27 cellular contexts compared by ENCODE assay signal in genomic region chr13:91580749-91581148, GRCh38.
"Had no signal": no experiment of that assay in that cellular context is flagged by ENCODE, and none has a peak within 500 bp of the region (broad histone marks: within the 10 kb centered on the region; RNA-seq: fewer than 3 reads in every experiment).

No MANE protein-coding gene starts in this region.

- ATAC-seq: effector memory CD8-positive, alpha-beta T cell; esophagus mucosa; foreskin keratinocyte; gastrocnemius medialis; gastroesophageal sphincter; heart left ventricle; heart right ventricle had no signal

- H3K4me1 ChIP-seq: colonic mucosa, esophagus muscularis mucosa, esophagus squamous epithelium, foreskin keratinocyte, gastrocnemius medialis, gastroesophageal sphincter, heart left ventricle, heart right ventricle had no signal

- H3K27ac ChIP-seq: colonic mucosa, coronary artery, dorsolateral prefrontal cortex, epithelial cell of prostate, esophagus muscularis mucosa, esophagus squamous epithelium, foreskin keratinocyte, gastrocnemius medialis, gastroesophageal sphincter, heart left ventricle, heart right ventricle had no signal

- H3K27me3 ChIP-seq: colonic mucosa, dorsolateral prefrontal cortex, esophagus muscularis mucosa, esophagus squamous epithelium, foreskin keratinocyte, gastrocnemius medialis, gastroesophageal sphincter, heart left ventricle, heart right ventricle had no signal

- FAIRE-seq: colon, endometrium, endothelial cell of umbilical vein, frontal cortex had no signal

- H3K36me3 ChIP-seq: colonic mucosa, esophagus muscularis mucosa, esophagus squamous epithelium, gastrocnemius medialis, gastroesophageal sphincter, heart left ventricle, heart right ventricle had no signal

- H3K4me3 ChIP-seq: colonic mucosa, coronary artery, dorsolateral prefrontal cortex, esophagus muscularis mucosa, esophagus squamous epithelium, gastrocnemius medialis, gastroesophageal sphincter, heart left ventricle, heart right ventricle had no signal

- H3K9me3 ChIP-seq: colonic mucosa, esophagus muscularis mucosa, esophagus squamous epithelium, gastrocnemius medialis, gastroesophageal sphincter had no signal

- DNase-seq: colonic mucosa; cortex of kidney; dermis blood vessel endothelial cell; dorsolateral prefrontal cortex; effector CD4-positive, alpha-beta T cell; effector CD8-positive, alpha-beta T cell; effector memory CD4-positive, alpha-beta T cell; effector memory CD8-positive, alpha-beta T cell; endodermal cell; erythroblast; esophagus squamous epithelium; foreskin fibroblast; foreskin keratinocyte; foreskin melanocyte; gastrocnemius medialis; glutamatergic neuron; heart left ventricle; heart right ventricle had no signal
